In the genomic region with DNA sequence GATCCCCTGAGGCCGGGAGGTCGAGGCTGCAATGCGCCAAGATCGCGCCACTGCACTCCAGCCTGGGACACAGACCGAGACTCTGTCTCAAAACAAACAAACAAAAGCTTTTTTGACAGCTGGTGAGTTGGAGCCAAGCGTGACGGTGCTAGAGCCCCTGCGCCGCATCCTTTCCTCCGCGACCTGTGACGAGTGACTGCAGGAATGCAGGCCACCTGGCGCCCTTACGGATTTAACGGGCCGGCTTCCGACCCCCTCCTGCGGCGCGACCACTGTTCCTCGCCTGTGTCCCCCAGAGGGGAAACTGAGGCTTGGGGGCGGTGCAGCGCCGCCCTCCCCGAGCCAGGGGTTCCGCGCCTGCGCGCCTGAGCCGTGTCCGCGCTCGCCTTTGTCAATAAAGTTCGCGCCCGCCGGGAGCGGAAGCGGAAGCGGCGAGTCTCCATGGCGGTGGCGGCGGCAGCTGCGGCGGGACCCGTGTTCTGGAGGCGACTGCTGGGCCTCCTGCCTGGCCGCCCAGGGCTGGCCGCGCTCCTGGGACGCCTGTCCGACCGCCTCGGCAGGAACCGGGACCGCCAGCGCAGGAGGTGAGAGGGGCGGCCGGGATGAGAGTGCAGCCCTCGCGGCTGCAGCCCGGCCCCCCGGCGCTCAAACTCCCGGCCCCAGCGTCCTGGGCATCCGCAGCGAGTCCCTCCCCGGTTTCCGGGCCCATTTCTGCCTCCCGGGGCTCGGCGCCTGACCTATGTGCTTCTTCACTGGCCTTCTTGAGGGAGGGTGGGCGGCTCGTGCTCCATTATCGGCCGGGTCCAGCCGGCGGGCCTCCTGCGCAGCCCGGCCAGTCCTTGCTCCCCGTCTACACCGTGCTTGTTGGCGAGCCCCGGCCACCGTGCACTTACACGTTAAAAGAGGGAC, we compare ENCODE assay signal across 1 cellular context.
TF ChIP-seq lines count a peak whose summit lies in the region.

A gene with protein sequence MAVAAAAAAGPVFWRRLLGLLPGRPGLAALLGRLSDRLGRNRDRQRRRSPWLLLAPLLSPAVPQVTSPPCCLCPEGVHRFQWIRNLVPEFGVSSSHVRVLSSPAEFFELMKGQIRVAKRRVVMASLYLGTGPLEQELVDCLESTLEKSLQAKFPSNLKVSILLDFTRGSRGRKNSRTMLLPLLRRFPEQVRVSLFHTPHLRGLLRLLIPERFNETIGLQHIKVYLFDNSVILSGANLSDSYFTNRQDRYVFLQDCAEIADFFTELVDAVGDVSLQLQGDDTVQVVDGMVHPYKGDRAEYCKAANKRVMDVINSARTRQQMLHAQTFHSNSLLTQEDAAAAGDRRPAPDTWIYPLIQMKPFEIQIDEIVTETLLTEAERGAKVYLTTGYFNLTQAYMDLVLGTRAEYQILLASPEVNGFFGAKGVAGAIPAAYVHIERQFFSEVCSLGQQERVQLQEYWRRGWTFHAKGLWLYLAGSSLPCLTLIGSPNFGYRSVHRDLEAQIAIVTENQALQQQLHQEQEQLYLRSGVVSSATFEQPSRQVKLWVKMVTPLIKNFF (plus strand): TSS at position 425 of the 909 bp plus-strand sequence. CDS start 17 bp downstream, at position 442.

TF ChIP-seq in HepG2, 621 proteins besides CTCF, POLR2A, EP300 and RAD21 (continued from another document and continues in another):
- 0 out of 2 replicates have a peak, but pooled peaks have one; percentile 5 for TF ChIP-seq PCBP1 (IDR thresholded peaks at IDR 0.05; ENCODE audit: borderline replicate concordance, low read depth, low read length)
- TF ChIP-seq STAG1 (CRISPR knock-in tag; IDR thresholded peaks at IDR 0.05), result no peak
- TF ChIP-seq GPN1 (CRISPR knock-in tag; IDR thresholded peaks at IDR 0.05; ENCODE audit: borderline replicate concordance), result no peak; the same call in 1 of the 2 replicates
- no peak for TF ChIP-seq ZNF251 (CRISPR knock-in tag; IDR thresholded peaks at IDR 0.05)
- peak; percentile 79; the same call in 1 of the 2 replicates for TF ChIP-seq GFI1 (CRISPR knock-in tag; IDR thresholded peaks at IDR 0.05; ENCODE audit: borderline replicate concordance)
- TF ChIP-seq SRSF1 (optimal IDR thresholded peaks at IDR 0.05; ENCODE audit: low read depth, low read length), result peak; percentile 75
- peak; percentile 35 for TF ChIP-seq ZMYM3 (CRISPR knock-in tag; IDR thresholded peaks at IDR 0.05)
- TF ChIP-seq MATR3 (CRISPR knock-in tag; IDR thresholded peaks at IDR 0.05), result no peak
- TF ChIP-seq ZFP36L2 (CRISPR knock-in tag; IDR thresholded peaks at IDR 0.05), result 0 out of 2 replicates have a peak, but pooled peaks have one; percentile 48
- TF ChIP-seq ZBTB42 (CRISPR knock-in tag; IDR thresholded peaks at IDR 0.05), result no peak
- TF ChIP-seq ZNF263 (CRISPR knock-in tag; IDR thresholded peaks at IDR 0.05), result no peak
- 0 out of 2 replicates have a peak, but pooled peaks have one; percentile 63 for TF ChIP-seq ZSCAN22 (CRISPR knock-in tag; IDR thresholded peaks at IDR 0.05)
- TF ChIP-seq RFXANK (CRISPR knock-in tag; IDR thresholded peaks at IDR 0.05), result 0 out of 2 replicates have a peak, but pooled peaks have one; percentile 28
- TF ChIP-seq, protein P1, sequence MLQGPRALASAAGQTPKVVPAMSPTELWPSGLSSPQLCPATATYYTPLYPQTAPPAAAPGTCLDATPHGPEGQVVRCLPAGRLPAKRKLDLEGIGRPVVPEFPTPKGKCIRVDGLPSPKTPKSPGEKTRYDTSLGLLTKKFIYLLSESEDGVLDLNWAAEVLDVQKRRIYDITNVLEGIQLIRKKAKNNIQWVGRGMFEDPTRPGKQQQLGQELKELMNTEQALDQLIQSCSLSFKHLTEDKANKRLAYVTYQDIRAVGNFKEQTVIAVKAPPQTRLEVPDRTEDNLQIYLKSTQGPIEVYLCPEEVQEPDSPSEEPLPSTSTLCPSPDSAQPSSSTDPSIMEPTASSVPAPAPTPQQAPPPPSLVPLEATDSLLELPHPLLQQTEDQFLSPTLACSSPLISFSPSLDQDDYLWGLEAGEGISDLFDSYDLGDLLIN (CRISPR knock-in tag; IDR thresholded peaks at IDR 0.05; ENCODE audit: borderline replicate concordance), result peak; percentile 78; the same call in 1 of the 2 replicates
- no peak for TF ChIP-seq ZNF235 (CRISPR knock-in tag; IDR thresholded peaks at IDR 0.05; ENCODE audit: borderline replicate concordance)
- TF ChIP-seq ATF7-NPFF (CRISPR knock-in tag; IDR thresholded peaks at IDR 0.05; ENCODE audit: low read depth), result peak; percentile 81; the same call in 1 of the 2 replicates
- TF ChIP-seq, protein P2, sequence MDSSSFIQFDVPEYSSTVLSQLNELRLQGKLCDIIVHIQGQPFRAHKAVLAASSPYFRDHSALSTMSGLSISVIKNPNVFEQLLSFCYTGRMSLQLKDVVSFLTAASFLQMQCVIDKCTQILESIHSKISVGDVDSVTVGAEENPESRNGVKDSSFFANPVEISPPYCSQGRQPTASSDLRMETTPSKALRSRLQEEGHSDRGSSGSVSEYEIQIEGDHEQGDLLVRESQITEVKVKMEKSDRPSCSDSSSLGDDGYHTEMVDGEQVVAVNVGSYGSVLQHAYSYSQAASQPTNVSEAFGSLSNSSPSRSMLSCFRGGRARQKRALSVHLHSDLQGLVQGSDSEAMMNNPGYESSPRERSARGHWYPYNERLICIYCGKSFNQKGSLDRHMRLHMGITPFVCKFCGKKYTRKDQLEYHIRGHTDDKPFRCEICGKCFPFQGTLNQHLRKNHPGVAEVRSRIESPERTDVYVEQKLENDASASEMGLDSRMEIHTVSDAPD (CRISPR knock-in tag; IDR thresholded peaks at IDR 0.05), result peak; percentile 82
- TF ChIP-seq YEATS4 (CRISPR knock-in tag; IDR thresholded peaks at IDR 0.05; ENCODE audit: borderline replicate concordance), result peak; percentile 87
- peak; percentile 94; the same call in 1 of the 2 replicates for TF ChIP-seq ZKSCAN8 (CRISPR knock-in tag; IDR thresholded peaks at IDR 0.05; ENCODE audit: borderline replicate concordance)
- TF ChIP-seq, protein P3, sequence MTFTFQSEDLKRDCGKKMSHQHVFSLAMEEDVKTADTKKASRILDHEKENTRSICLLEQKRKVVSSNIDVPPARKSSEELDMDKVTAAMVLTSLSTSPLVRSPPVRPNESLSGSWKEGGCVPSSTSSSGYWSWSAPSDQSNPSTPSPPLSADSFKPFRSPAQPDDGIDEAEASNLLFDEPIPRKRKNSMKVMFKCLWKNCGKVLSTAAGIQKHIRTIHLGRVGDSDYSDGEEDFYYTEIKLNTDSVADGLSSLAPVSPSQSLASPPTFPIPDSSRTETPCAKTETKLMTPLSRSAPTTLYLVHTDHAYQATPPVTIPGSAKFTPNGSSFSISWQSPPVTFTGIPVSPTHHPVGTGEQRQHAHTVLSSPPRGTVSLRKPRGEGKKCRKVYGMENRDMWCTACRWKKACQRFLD (CRISPR knock-in tag; IDR thresholded peaks at IDR 0.05; ENCODE audit: borderline replicate concordance), result peak; percentile 49; the same call in 1 of the 2 replicates
- TF ChIP-seq ZNF543 (CRISPR knock-in tag; IDR thresholded peaks at IDR 0.05), result peak; percentile 93; the same call in 1 of the 2 replicates
- peak; percentile 49; the same call in 1 of the 2 replicates for TF ChIP-seq WIZ (CRISPR knock-in tag; IDR thresholded peaks at IDR 0.05)
- TF ChIP-seq SMAD3 (CRISPR knock-in tag; IDR thresholded peaks at IDR 0.05), result peak; percentile 86
- TF ChIP-seq, protein P4, sequence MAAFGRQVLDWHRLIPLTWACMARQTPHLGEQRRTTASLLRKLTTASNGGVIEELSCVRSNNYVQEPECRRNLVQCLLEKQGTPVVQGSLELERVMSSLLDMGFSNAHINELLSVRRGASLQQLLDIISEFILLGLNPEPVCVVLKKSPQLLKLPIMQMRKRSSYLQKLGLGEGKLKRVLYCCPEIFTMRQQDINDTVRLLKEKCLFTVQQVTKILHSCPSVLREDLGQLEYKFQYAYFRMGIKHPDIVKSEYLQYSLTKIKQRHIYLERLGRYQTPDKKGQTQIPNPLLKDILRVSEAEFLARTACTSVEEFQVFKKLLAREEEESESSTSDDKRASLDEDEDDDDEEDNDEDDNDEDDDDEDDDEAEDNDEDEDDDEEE (CRISPR knock-in tag; IDR thresholded peaks at IDR 0.05), result peak; percentile 94; the same call in 1 of the 2 replicates
- 0 out of 2 replicates have a peak, but pooled peaks have one; percentile 50 for TF ChIP-seq ZNF616 (CRISPR knock-in tag; IDR thresholded peaks at IDR 0.05; ENCODE audit: low read depth)
- TF ChIP-seq STAT5B (CRISPR knock-in tag; IDR thresholded peaks at IDR 0.05), result peak; percentile 76; the same call in 1 of the 2 replicates
- TF ChIP-seq MED13 (CRISPR knock-in tag; IDR thresholded peaks at IDR 0.05), result no peak
- TF ChIP-seq ZNF749 (CRISPR knock-in tag; IDR thresholded peaks at IDR 0.05; ENCODE audit: borderline replicate concordance), result peak; percentile 97
- TF ChIP-seq REL (CRISPR knock-in tag; conservative IDR thresholded peaks at IDR 0.05), result peak; percentile 97
- 0 out of 2 replicates have a peak, but pooled peaks have one; percentile 57 for TF ChIP-seq ZNF530 (CRISPR knock-in tag; IDR thresholded peaks at IDR 0.05; ENCODE audit: low read depth)
- TF ChIP-seq ZSCAN21 (CRISPR knock-in tag; IDR thresholded peaks at IDR 0.05; ENCODE audit: borderline replicate concordance), result peak; percentile 90; the same call in 1 of the 2 replicates
- no peak; the same call in 1 of the 2 replicates for TF ChIP-seq ZNF510 (CRISPR knock-in tag; IDR thresholded peaks at IDR 0.05; ENCODE audit: low read depth)
- peak; percentile 49; the same call in 1 of the 2 replicates for TF ChIP-seq DR1 (CRISPR knock-in tag; IDR thresholded peaks at IDR 0.05)
- no peak for TF ChIP-seq SIX4 (CRISPR knock-in tag; IDR thresholded peaks at IDR 0.05)
- TF ChIP-seq FOXP1 (IDR thresholded peaks at IDR 0.05), result no peak
- TF ChIP-seq FOXP1 (CRISPR knock-in tag; IDR thresholded peaks at IDR 0.05), result no peak
- TF ChIP-seq, protein P5, sequence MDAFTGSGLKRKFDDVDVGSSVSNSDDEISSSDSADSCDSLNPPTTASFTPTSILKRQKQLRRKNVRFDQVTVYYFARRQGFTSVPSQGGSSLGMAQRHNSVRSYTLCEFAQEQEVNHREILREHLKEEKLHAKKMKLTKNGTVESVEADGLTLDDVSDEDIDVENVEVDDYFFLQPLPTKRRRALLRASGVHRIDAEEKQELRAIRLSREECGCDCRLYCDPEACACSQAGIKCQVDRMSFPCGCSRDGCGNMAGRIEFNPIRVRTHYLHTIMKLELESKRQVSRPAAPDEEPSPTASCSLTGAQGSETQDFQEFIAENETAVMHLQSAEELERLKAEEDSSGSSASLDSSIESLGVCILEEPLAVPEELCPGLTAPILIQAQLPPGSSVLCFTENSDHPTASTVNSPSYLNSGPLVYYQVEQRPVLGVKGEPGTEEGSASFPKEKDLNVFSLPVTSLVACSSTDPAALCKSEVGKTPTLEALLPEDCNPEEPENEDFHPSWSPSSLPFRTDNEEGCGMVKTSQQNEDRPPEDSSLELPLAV (CRISPR knock-in tag; conservative IDR thresholded peaks at IDR 0.05; ENCODE audit: low read depth), result 0 out of 2 replicates have a peak, but pooled peaks have one; percentile 71
- peak; percentile 91 for TF ChIP-seq MED8 (CRISPR knock-in tag; IDR thresholded peaks at IDR 0.05; ENCODE audit: insufficient replicate concordance)
- TF ChIP-seq FOXA1 (IDR thresholded peaks at IDR 0.05), result no peak
- peak; percentile 89 for TF ChIP-seq FOXA1 (CRISPR knock-in tag; IDR thresholded peaks at IDR 0.05)
- TF ChIP-seq, protein P6, sequence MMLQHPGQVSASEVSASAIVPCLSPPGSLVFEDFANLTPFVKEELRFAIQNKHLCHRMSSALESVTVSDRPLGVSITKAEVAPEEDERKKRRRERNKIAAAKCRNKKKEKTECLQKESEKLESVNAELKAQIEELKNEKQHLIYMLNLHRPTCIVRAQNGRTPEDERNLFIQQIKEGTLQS (CRISPR knock-in tag; IDR thresholded peaks at IDR 0.05), result no peak; the same call in 1 of the 2 replicates
- TF ChIP-seq ZNF605 (CRISPR knock-in tag; IDR thresholded peaks at IDR 0.05), result peak; percentile 86
- TF ChIP-seq HMG20B (CRISPR knock-in tag; conservative IDR thresholded peaks at IDR 0.05), result no peak
- TF ChIP-seq PAF1 (CRISPR knock-in tag; IDR thresholded peaks at IDR 0.05), result no peak
- 0 out of 2 replicates have a peak, but pooled peaks have one; percentile 30 for TF ChIP-seq ZNF782 (CRISPR knock-in tag; IDR thresholded peaks at IDR 0.05; ENCODE audit: borderline replicate concordance)
- TF ChIP-seq, protein P7, sequence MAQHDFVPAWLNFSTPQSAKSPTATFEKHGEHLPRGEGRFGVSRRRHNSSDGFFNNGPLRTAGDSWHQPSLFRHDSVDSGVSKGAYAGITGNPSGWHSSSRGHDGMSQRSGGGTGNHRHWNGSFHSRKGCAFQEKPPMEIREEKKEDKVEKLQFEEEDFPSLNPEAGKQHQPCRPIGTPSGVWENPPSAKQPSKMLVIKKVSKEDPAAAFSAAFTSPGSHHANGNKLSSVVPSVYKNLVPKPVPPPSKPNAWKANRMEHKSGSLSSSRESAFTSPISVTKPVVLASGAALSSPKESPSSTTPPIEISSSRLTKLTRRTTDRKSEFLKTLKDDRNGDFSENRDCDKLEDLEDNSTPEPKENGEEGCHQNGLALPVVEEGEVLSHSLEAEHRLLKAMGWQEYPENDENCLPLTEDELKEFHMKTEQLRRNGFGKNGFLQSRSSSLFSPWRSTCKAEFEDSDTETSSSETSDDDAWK (CRISPR knock-in tag; IDR thresholded peaks at IDR 0.05), result no peak
- TF ChIP-seq SNRNP70 (IDR thresholded peaks at IDR 0.05; ENCODE audit: low read depth, low read length), result no peak
